Comparison of ENCODE assay signal across 36 cellular contexts in the genomic region with DNA sequence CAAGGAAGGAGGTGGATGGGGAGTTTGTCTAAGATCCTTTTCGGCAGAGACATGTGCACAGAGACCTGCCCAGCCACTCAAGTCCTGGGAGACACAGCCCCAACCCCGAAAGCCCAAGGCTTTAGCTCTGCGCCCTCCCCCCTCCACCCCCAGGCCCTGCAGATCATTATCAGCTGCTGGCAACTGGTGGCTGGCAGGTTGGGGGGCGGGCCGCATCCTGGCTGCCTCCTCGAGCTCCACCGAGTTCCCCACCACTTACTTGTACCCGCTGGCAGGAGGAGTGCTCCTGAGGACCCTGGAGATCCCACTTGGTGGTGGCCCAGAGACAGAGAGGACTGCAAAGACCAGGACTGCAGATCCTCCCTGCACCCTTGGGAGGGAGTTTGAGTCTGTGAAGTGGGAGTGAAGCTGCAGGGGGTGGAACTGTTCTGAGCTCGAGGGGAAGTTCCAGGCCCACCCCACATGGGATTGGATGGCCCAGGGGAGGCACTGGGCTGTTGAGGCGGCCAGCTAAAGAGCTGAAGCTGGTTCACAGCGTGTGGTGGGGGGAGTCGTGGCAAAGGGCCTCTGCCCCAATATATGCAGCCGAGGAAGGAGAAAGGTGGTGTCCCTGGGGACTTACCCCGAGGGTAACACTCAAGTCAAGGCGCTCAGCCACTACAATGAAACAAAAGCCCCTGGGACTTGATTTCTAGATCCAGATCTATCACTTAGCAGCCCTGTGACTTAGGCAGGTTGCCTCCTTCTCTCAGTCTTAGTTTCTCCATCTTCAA. TPM values are rescaled to one million over a fixed set of nuclear protein-coding genes. Genes with fewer than 3 reads are reported as not detected.
DNase-seq lines count a peak whose midpoint lies in the region; ATAC-seq and TF ChIP-seq lines count a peak whose summit lies in the region.
"Had no signal": no experiment of that assay in that cellular context is flagged by ENCODE, and none has a peak within 500 bp of the region (broad histone marks: within the 10 kb centered on the region; RNA-seq: fewer than 3 reads in every experiment).

No MANE protein-coding gene starts in this region.

- no peak overlapping the region for H3K4me2 ChIP-seq in OCI-LY7 (ENCODE audit: low read length)

- no peak overlapping the region for H3K27ac Mint-ChIP-seq in stimulated activated memory B cell treated with anti-CD40 and anti-IgM and Interleukin-4, amounts not matched to agents 10 μg/mL and 1 μg/mL and 100 μg/mL, for 72 hours
- no peak overlapping the region for H3K27ac Mint-ChIP-seq in activated CD4-positive, alpha-beta memory T cell treated with anti-CD3 and anti-CD28 coated beads for 36 hours
- H3K27ac Mint-ChIP-seq: activated CD4-positive, alpha-beta T cell treated with anti-CD3 and anti-CD28 coated beads, Interleukin-2, amount 10 ng/mL, durations not matched to agents 7 days and 5 days; brain; CD4-positive, alpha-beta memory T cell had no signal

- CTCF ChIA-PET in OCI-LY7 (lab: Charles Lee; ENCODE audit: unreplicated experiment): interaction anchor here (0.8 kb wide), 1 partner anchor 9 kb away, joined by 3 read pairs; no protein-coding TSS in a partner anchor
- CTCF ChIA-PET in activated CD4-positive, alpha-beta memory T cell treated with anti-CD3 and anti-CD28 coated beads for 36 hours (lab: Charles Lee): interaction anchor here (0.9 to 4.5 kb wide), 4 partner anchors 9 to 77 kb away, joined by 3 to 24 read pairs (median 4); no protein-coding TSS in a partner anchor

- H3K4me1 ChIP-seq in OCI-LY7 (ENCODE audit: insufficient read depth, low read length, poor library complexity, severe bottlenecking) (no peaks in the 10 kb centered on the region), tibial nerve (no peaks in the 10 kb centered on the region)
- H3K4me1 ChIP-seq: adrenal gland, left lung, prostate gland, vagina had no signal

- ATAC-seq in GM19025 (IDR thresholded peaks at IDR 0.05; ENCODE audit: low read depth, unreplicated experiment): peak; percentile 49
- ATAC-seq in stimulated activated memory B cell treated with anti-CD40 and anti-IgM and Interleukin-4, amounts not matched to agents 10 μg/mL and 1 μg/mL and 100 μg/mL, for 72 hours: peak; percentile 46
- ATAC-seq: left lung, Panc1, sciatic nerve had no signal

- H4K20me1 ChIP-seq in OCI-LY7 (ENCODE audit: insufficient read depth, low read length): no peaks in the 10 kb centered on the region

- TF ChIP-seq EP300 in tibial nerve (IDR thresholded peaks at IDR 0.05): no peak

- WGBS in tibial nerve, 2 donors: 60 to 69% methylated on average over 14 of the region's 15 CpGs

- TF ChIP-seq CTCF in OCI-LY7 (conservative IDR thresholded peaks at IDR 0.05; ENCODE audit: low read length): no peak
- no peak for TF ChIP-seq CTCF in tibial nerve (IDR thresholded peaks at IDR 0.05)

- H3K4me3 ChIP-seq in OCI-LY7 (ENCODE audit: low read depth, low read length, poor library complexity, severe bottlenecking) (no peak overlapping the region), tibial nerve (no peak overlapping the region)
- H3K4me3 ChIP-seq: adrenal gland, left lung, prostate gland, thoracic aorta, vagina had no signal

- H3K9me2 ChIP-seq in OCI-LY7 (ENCODE audit: insufficient read depth, low read length): no peaks in the 10 kb centered on the region

- POLR2A ChIA-PET in OCI-LY7 (lab: Charles Lee): no interaction called here
- POLR2A ChIA-PET in activated CD4-positive, alpha-beta memory T cell treated with anti-CD3 and anti-CD28 coated beads for 36 hours (lab: Charles Lee): no interaction called here

- peaks cover 3% of the 10 kb centered on the region; the same call in 1 of the 2 replicates for H3K9me3 ChIP-seq in OCI-LY7 (ENCODE audit: low read length)
- H3K9me3 ChIP-seq in tibial nerve: peaks cover 0 to 10% (median 2%) of the 10 kb centered on the region in 4 donors
- H3K9me3 ChIP-seq: adrenal gland, neutrophil, prostate gland had no signal

- H3K9me3 Mint-ChIP-seq in stimulated activated memory B cell treated with anti-CD40 and anti-IgM and Interleukin-4, amounts not matched to agents 10 μg/mL and 1 μg/mL and 100 μg/mL, for 72 hours: no peaks in the 10 kb centered on the region
- H3K9me3 Mint-ChIP-seq in activated CD4-positive, alpha-beta memory T cell treated with anti-CD3 and anti-CD28 coated beads for 36 hours: peaks cover 7% of the 10 kb centered on the region

- no peak overlapping the region for H3K4me3 Mint-ChIP-seq in stimulated activated memory B cell treated with anti-CD40 and anti-IgM and Interleukin-4, amounts not matched to agents 10 μg/mL and 1 μg/mL and 100 μg/mL, for 72 hours
- H3K4me3 Mint-ChIP-seq in activated CD4-positive, alpha-beta memory T cell treated with anti-CD3 and anti-CD28 coated beads for 36 hours: no peak overlapping the region
- H3K4me3 Mint-ChIP-seq: activated CD4-positive, alpha-beta T cell treated with anti-CD3 and anti-CD28 coated beads, Interleukin-2, amount 10 ng/mL, durations not matched to agents 7 days and 5 days; brain; CD4-positive, alpha-beta memory T cell had no signal

- peaks cover 17% of the 10 kb centered on the region for H3K27me3 Mint-ChIP-seq in stimulated activated memory B cell treated with anti-CD40 and anti-IgM and Interleukin-4, amounts not matched to agents 10 μg/mL and 1 μg/mL and 100 μg/mL, for 72 hours
- no peaks in the 10 kb centered on the region for H3K27me3 Mint-ChIP-seq in activated CD4-positive, alpha-beta memory T cell treated with anti-CD3 and anti-CD28 coated beads for 36 hours
- H3K27me3 Mint-ChIP-seq: activated CD4-positive, alpha-beta T cell treated with anti-CD3 and anti-CD28 coated beads, Interleukin-2, amount 10 ng/mL, durations not matched to agents 7 days and 5 days had no signal

- no peaks in the 10 kb centered on the region for H3K36me3 Mint-ChIP-seq in stimulated activated memory B cell treated with anti-CD40 and anti-IgM and Interleukin-4, amounts not matched to agents 10 μg/mL and 1 μg/mL and 100 μg/mL, for 72 hours
- H3K36me3 Mint-ChIP-seq in activated CD4-positive, alpha-beta memory T cell treated with anti-CD3 and anti-CD28 coated beads for 36 hours: no peaks in the 10 kb centered on the region
- H3K36me3 Mint-ChIP-seq: brain; CD4-positive, alpha-beta memory T cell had no signal

- H3K27ac ChIP-seq in OCI-LY7 (ENCODE audit: low read depth, low read length, poor library complexity, severe bottlenecking) (no peak overlapping the region), tibial nerve (no peak overlapping the region)
- H3K27ac ChIP-seq: 22Rv1, adrenal gland, left lung, neutrophil, prostate gland, thoracic aorta, vagina, WERI-Rb-1 had no signal

- H3K36me3 ChIP-seq in OCI-LY7 (ENCODE audit: insufficient read depth, low read length) (no peaks in the 10 kb centered on the region), tibial nerve (no peaks in the 10 kb centered on the region)
- H3K36me3 ChIP-seq: adrenal gland, left lung, neutrophil, prostate gland, thoracic aorta, vagina, WERI-Rb-1 had no signal

- no peaks in the 10 kb centered on the region for H3K79me2 ChIP-seq in OCI-LY7 (ENCODE audit: insufficient read depth, low read depth, low read length)

- peak; percentile 13 for DNase-seq in DMS79 (lab: John Stamatoyannopoulos, UW)
- no peak for DNase-seq in DMS79 treated with DMSO at 0.1 percent for 48 hours (lab: John Stamatoyannopoulos, UW)
- DNase-seq in OCI-LY7 (ENCODE audit: low spot score): peak; percentile 23
- DNase-seq in cerebellar nuclear complex (lab: John Stamatoyannopoulos, UW): no peak
- no peak for DNase-seq in tibial nerve (ENCODE audit: low spot score in 2 of 2)
- no peak for DNase-seq in activated CD4-positive, alpha-beta memory T cell treated with anti-CD3 and anti-CD28 coated beads for 36 hours
- DNase-seq: activated CD4-positive, alpha-beta T cell treated with anti-CD3 and anti-CD28 coated beads, Interleukin-2, amount 10 ng/mL, durations not matched to agents 7 days and 5 days; activated naive CD4-positive, alpha-beta T cell treated with Interleukin-2 at 50 U/mL for 16 hours; adrenal gland; CD4-positive, alpha-beta memory T cell; DMS153; GF-D8; left lung; mesendoderm; NCI-H1048; NCI-H1694 treated with DMSO at 0.1 percent for 48 hours; NCI-H2171 treated with DMSO at 0.1 percent for 48 hours; NCI-H526 treated with DMSO at 0.1 percent for 48 hours; SHP77; stimulated activated CD4-positive, alpha-beta T cell treated with anti-CD3 and anti-CD28 coated beads, Interleukin-4, amount 100 ng/mL, for 4 hours; stimulated activated naive CD4-positive, alpha-beta T cell treated with Interleukin-2 at 50 U/mL for 16 hours; SW 1271; T-helper 9 cell; WERI-Rb-1 had no signal

- peaks cover 10% of the 10 kb centered on the region for H3K4me1 Mint-ChIP-seq in stimulated activated memory B cell treated with anti-CD40 and anti-IgM and Interleukin-4, amounts not matched to agents 10 μg/mL and 1 μg/mL and 100 μg/mL, for 72 hours
- H3K4me1 Mint-ChIP-seq in activated CD4-positive, alpha-beta memory T cell treated with anti-CD3 and anti-CD28 coated beads for 36 hours (ENCODE audit: low read depth): no peaks in the 10 kb centered on the region
- H3K4me1 Mint-ChIP-seq: activated CD4-positive, alpha-beta T cell treated with anti-CD3 and anti-CD28 coated beads, Interleukin-2, amount 10 ng/mL, durations not matched to agents 7 days and 5 days; brain; CD4-positive, alpha-beta memory T cell had no signal

- no peaks in the 10 kb centered on the region for H3K27me3 ChIP-seq in tibial nerve
- H3K27me3 ChIP-seq: adrenal gland, vagina had no signal

- H2AFZ ChIP-seq in OCI-LY7 (ENCODE audit: low read length): no peak overlapping the region

- BruUV-seq in OCI-LY7 (replicated peaks; lab: Mats Ljungman, UMichigan): no TSS peak

- no peak for TF ChIP-seq POLR2A in tibial nerve (IDR thresholded peaks at IDR 0.05)

- intact Hi-C loops in OCI-LY7 (cut with micrococcal nuclease; ENCODE audit: unreplicated experiment): no loop called here
- intact Hi-C loops in activated CD4-positive, alpha-beta memory T cell treated with anti-CD3 and anti-CD28 coated beads for 36 hours (cut with micrococcal nuclease): no loop called here

RNA-seq across cellular contexts. Expression of a gene that starts 19.9 kb away (rescaled TPM):
- 21.3 and 21.7 TPM in 2 replicates for total RNA-seq in OCI-LY7 (2014; rRNA removed; shearing (Covaris generic))
- 17.7 and 24.7 TPM in 2 replicates for total RNA-seq in OCI-LY7 (2022)
- 10 to 100 TPM; 15.9 to 41.1 (median 27.3) TPM for total RNA-seq in tibial nerve
- 10 to 100 TPM; 40.6 to 42.1 TPM for total RNA-seq in activated CD4-positive, alpha-beta memory T cell treated with anti-CD3 and anti-CD28 coated beads for 36 hours

RNA-seq across cellular contexts. Expression of a gene that starts 33.7 kb away (rescaled TPM):
- 0.19 TPM in 1 of 2 replicates, not detected in the other for total RNA-seq in OCI-LY7 (2014; rRNA removed; shearing (Covaris generic))
- total RNA-seq in OCI-LY7 (2022): not detected in 2 replicates
- total RNA-seq in tibial nerve: 1 to 10 TPM in 1 of 4 donors, under 1 TPM in 3; 0.20 to 2.4 (median 0.46) TPM
- total RNA-seq in activated CD4-positive, alpha-beta memory T cell treated with anti-CD3 and anti-CD28 coated beads for 36 hours: under 1 TPM; 0.33 to 0.36 TPM

RNA-seq across cellular contexts. Expression of a gene that starts 36.9 kb away (rescaled TPM):
- not detected in 2 replicates for total RNA-seq in OCI-LY7 (2014; rRNA removed; shearing (Covaris generic))
- not detected in 2 replicates for total RNA-seq in OCI-LY7 (2022)
- total RNA-seq in tibial nerve: not detected
- total RNA-seq in activated CD4-positive, alpha-beta memory T cell treated with anti-CD3 and anti-CD28 coated beads for 36 hours: not detected
- total RNA-seq: activated CD4-positive, alpha-beta T cell treated with anti-CD3 and anti-CD28 coated beads, Interleukin-2, amount 10 ng/mL, durations not matched to agents 7 days and 5 days; adrenal gland; CD4-positive, alpha-beta memory T cell; chondrocyte; endothelial cell of umbilical vein; left lung; sciatic nerve; thoracic aorta; vagina had no signal

RNA-seq across cellular contexts. Expression of a gene that starts 45.3 kb away (rescaled TPM):
- total RNA-seq in OCI-LY7 (2014; rRNA removed; shearing (Covaris generic)): not detected in 2 replicates
- not detected in 2 replicates for total RNA-seq in OCI-LY7 (2022)
- total RNA-seq in tibial nerve: not detected
- total RNA-seq in activated CD4-positive, alpha-beta memory T cell treated with anti-CD3 and anti-CD28 coated beads for 36 hours: not detected
- total RNA-seq: activated CD4-positive, alpha-beta T cell treated with anti-CD3 and anti-CD28 coated beads, Interleukin-2, amount 10 ng/mL, durations not matched to agents 7 days and 5 days; endothelial cell of umbilical vein; left lung; thoracic aorta; vagina had no signal

Comparison
In these comparisons a context has a peak if more than half of its experiments do, and no peak if none do; other contexts are left out.
1. DNase-seq: peak in DMS79 (single experiment) and OCI-LY7 (single experiment); none in DMS79 treated with DMSO at 0.1 percent for 48 hours (single experiment), cerebellar nuclear complex (0 of 2), tibial nerve (0 of 2) and activated CD4-positive, alpha-beta memory T cell treated with anti-CD3 and anti-CD28 coated beads for 36 hours (single experiment).